11 cellular contexts compared by ENCODE assay signal in genomic region chr3:63927623-63928280, GRCh38. TPM values are rescaled to one million over a fixed set of nuclear protein-coding genes. Genes with fewer than 3 reads are reported as not detected.
DNase-seq lines count a peak whose midpoint lies in the region; ATAC-seq and TF ChIP-seq lines count a peak whose summit lies in the region.
"Had no signal": no experiment of that assay in that cellular context is flagged by ENCODE, and none has a peak within 500 bp of the region (broad histone marks: within the 10 kb centered on the region; RNA-seq: fewer than 3 reads in every experiment).

No MANE protein-coding gene starts in this region.

- TF ChIP-seq POLR2A in tibial nerve (IDR thresholded peaks at IDR 0.05) (no peak), breast epithelium (IDR thresholded peaks at IDR 0.05) (no peak)

- H3K79me2 ChIP-seq in SU-DHL-6 (ENCODE audit: insufficient read depth, low read length), result peaks cover 59% of the 10 kb centered on the region

- intact Hi-C loops in breast epithelium (cut with DNase I; ENCODE audit: low total_unique reads), result no loop called here
- intact Hi-C loops in activated CD4-positive, alpha-beta T cell treated with anti-CD3 and anti-CD28 coated beads for 36 hours (cut with DNase I, micrococcal nuclease), result no loop called here

- POLR2A ChIA-PET in activated CD4-positive, alpha-beta T cell treated with anti-CD3 and anti-CD28 coated beads, Interleukin-2, amount 10 ng/mL, durations not matched to agents 7 days and 5 days (lab: Charles Lee), result no interaction called here
- POLR2A ChIA-PET in activated CD4-positive, alpha-beta T cell treated with anti-CD3 and anti-CD28 coated beads for 36 hours (lab: Charles Lee), result interaction anchor here (1.2 kb wide), 1 partner anchor 37 kb away, joined by 3 read pairs; no protein-coding TSS in a partner anchor

- H3F3A ChIP-seq in SU-DHL-6 (ENCODE audit: insufficient read depth), result peaks cover 13% of the 10 kb centered on the region

- TF ChIP-seq CTCF in SU-DHL-6 (IDR thresholded peaks at IDR 0.05; ENCODE audit: insufficient read depth, low read length, poor library complexity, severe bottlenecking) (no peak), tibial nerve (IDR thresholded peaks at IDR 0.05) (no peak), breast epithelium (IDR thresholded peaks at IDR 0.05) (no peak)

- peaks cover 50% of the 10 kb centered on the region for H3K36me3 Mint-ChIP-seq in activated CD4-positive, alpha-beta T cell treated with anti-CD3 and anti-CD28 coated beads, Interleukin-2, amount 10 ng/mL, durations not matched to agents 7 days and 5 days (ENCODE audit: low read depth)
- H3K36me3 Mint-ChIP-seq in activated CD4-positive, alpha-beta T cell treated with anti-CD3 and anti-CD28 coated beads for 36 hours (ENCODE audit: low read depth), result peaks cover 40% of the 10 kb centered on the region

- H3K27me3 ChIP-seq in SU-DHL-6 (ENCODE audit: low read length) (no peaks in the 10 kb centered on the region), tibial nerve (no peaks in the 10 kb centered on the region), breast epithelium (no peaks in the 10 kb centered on the region)

- no peak overlapping the region for H3K4me3 ChIP-seq in SU-DHL-6 (ENCODE audit: insufficient read depth, low read length, poor library complexity, severe bottlenecking)
- no peak overlapping the region for H3K4me3 ChIP-seq in tibial nerve
- H3K4me3 ChIP-seq in breast epithelium, result no peak overlapping the region

- no peak overlapping the region for H2AFZ ChIP-seq in SU-DHL-6 (ENCODE audit: low read depth, low read length, severe bottlenecking)

- peak overlapping the region; percentile 31 for H3K27ac Mint-ChIP-seq in activated CD4-positive, alpha-beta T cell treated with anti-CD3 and anti-CD28 coated beads, Interleukin-2, amount 10 ng/mL, durations not matched to agents 7 days and 5 days
- no peak overlapping the region for H3K27ac Mint-ChIP-seq in activated CD4-positive, alpha-beta T cell treated with anti-CD3 and anti-CD28 coated beads for 36 hours
- H3K27ac Mint-ChIP-seq: activated T-helper 1 cell treated with anti-CD3 and anti-CD28 coated beads, Interleukin-12 subunit alpha, Interleukin-12 subunit beta, Interleukin-2, Interleukin-4 antibody, amounts not matched to agents 30 ng/mL and 10 ng/mL and 1 ng/mL, durations not matched to agents 14 hours and 24 hours and 36 hours had no signal

- H3K27me3 Mint-ChIP-seq in activated CD4-positive, alpha-beta T cell treated with anti-CD3 and anti-CD28 coated beads, Interleukin-2, amount 10 ng/mL, durations not matched to agents 7 days and 5 days, result no peaks in the 10 kb centered on the region
- H3K27me3 Mint-ChIP-seq in activated CD4-positive, alpha-beta T cell treated with anti-CD3 and anti-CD28 coated beads for 36 hours, result no peaks in the 10 kb centered on the region

- H3K27ac ChIP-seq in SU-DHL-6 (ENCODE audit: low read depth, low read length), result peak overlapping the region; percentile 60
- peak overlapping the region in 3 of 4 donors; percentile 14 to 77 (median 61) for H3K27ac ChIP-seq in tibial nerve
- H3K27ac ChIP-seq in breast epithelium, result no peak overlapping the region

- no peaks in the 10 kb centered on the region for H3K9me2 ChIP-seq in SU-DHL-6 (replicated peaks; ENCODE audit: insufficient read depth, low read length)

- peak overlapping the region; percentile 26 for H3K4me2 ChIP-seq in SU-DHL-6 (ENCODE audit: low read depth, low read length, poor library complexity, severe bottlenecking)

- peaks cover 12% of the 10 kb centered on the region; the same call in 1 of the 2 replicates for H4K20me1 ChIP-seq in SU-DHL-6 (ENCODE audit: low read depth, low read length)

- no peak for TF ChIP-seq EP300 in tibial nerve (IDR thresholded peaks at IDR 0.05)

- H3K4me3 Mint-ChIP-seq in activated CD4-positive, alpha-beta T cell treated with anti-CD3 and anti-CD28 coated beads, Interleukin-2, amount 10 ng/mL, durations not matched to agents 7 days and 5 days, result no peak overlapping the region
- H3K4me3 Mint-ChIP-seq in activated CD4-positive, alpha-beta T cell treated with anti-CD3 and anti-CD28 coated beads for 36 hours, result no peak overlapping the region
- H3K4me3 Mint-ChIP-seq: activated T-helper 1 cell treated with anti-CD3 and anti-CD28 coated beads, Interleukin-12 subunit alpha, Interleukin-12 subunit beta, Interleukin-2, Interleukin-4 antibody, amounts not matched to agents 30 ng/mL and 10 ng/mL and 1 ng/mL, durations not matched to agents 14 hours and 24 hours and 36 hours had no signal

- peak; percentile 77 for ATAC-seq in HG03064 (IDR thresholded peaks at IDR 0.05; ENCODE audit: low read depth, unreplicated experiment)
- ATAC-seq in activated CD4-positive, alpha-beta T cell treated with anti-CD3 and anti-CD28 coated beads for 36 hours, result no peak

- CTCF ChIA-PET in activated CD4-positive, alpha-beta T cell treated with anti-CD3 and anti-CD28 coated beads, Interleukin-2, amount 10 ng/mL, durations not matched to agents 7 days and 5 days (lab: Charles Lee), result interaction anchor here (0.6 kb wide), 1 partner anchor 34 kb away, joined by 3 read pairs; no protein-coding TSS in a partner anchor
- CTCF ChIA-PET in activated CD4-positive, alpha-beta T cell treated with anti-CD3 and anti-CD28 coated beads for 36 hours (lab: Charles Lee), result interaction anchor here (0.6 to 0.9 kb wide), 2 partner anchors 14 to 17 kb away, joined by 3 read pairs; no protein-coding TSS in a partner anchor

- H3K9me3 ChIP-seq in SU-DHL-6 (ENCODE audit: insufficient read depth, low read length), result no peaks in the 10 kb centered on the region
- no peaks in the 10 kb centered on the region for H3K9me3 ChIP-seq in tibial nerve
- H3K9me3 ChIP-seq in breast epithelium, result no peaks in the 10 kb centered on the region

- H3K4me1 ChIP-seq in tibial nerve (peaks cover 0 to 33% (median 9%) of the 10 kb centered on the region in 4 donors), breast epithelium (no peaks in the 10 kb centered on the region)

- H3K36me3 ChIP-seq in SU-DHL-6 (ENCODE audit: low read length) (peaks cover 4% of the 10 kb centered on the region; the same call in 1 of the 2 replicates), tibial nerve (peaks cover 0 to 23% (median 0%) of the 10 kb centered on the region in 3 donors), breast epithelium (no peaks in the 10 kb centered on the region)

- no peak overlapping the region for H3K9ac ChIP-seq in SU-DHL-6 (ENCODE audit: low read length)

- no peak for DNase-seq in activated CD4-positive, alpha-beta T cell treated with anti-CD3 and anti-CD28 coated beads, Interleukin-2, amount 10 ng/mL, durations not matched to agents 7 days and 5 days
- no peak for DNase-seq in activated CD4-positive, alpha-beta T cell treated with anti-CD3 and anti-CD28 coated beads, Interleukin-2, amount 50 U/mL, for 1 hour
- DNase-seq in tibial nerve (ENCODE audit: low spot score in 2 of 2), result no peak
- DNase-seq in breast epithelium (ENCODE audit: low spot score in 2 of 2), result no peak
- no peak for DNase-seq in activated CD4-positive, alpha-beta T cell treated with anti-CD3 and anti-CD28 coated beads for 36 hours
- DNase-seq in NCI-H526 (lab: John Stamatoyannopoulos, UW), result no peak

- no peaks in the 10 kb centered on the region for H3K9me3 Mint-ChIP-seq in activated CD4-positive, alpha-beta T cell treated with anti-CD3 and anti-CD28 coated beads, Interleukin-2, amount 10 ng/mL, durations not matched to agents 7 days and 5 days
- no peaks in the 10 kb centered on the region for H3K9me3 Mint-ChIP-seq in activated CD4-positive, alpha-beta T cell treated with anti-CD3 and anti-CD28 coated beads for 36 hours (ENCODE audit: low read depth)
- H3K9me3 Mint-ChIP-seq: activated T-helper 1 cell treated with anti-CD3 and anti-CD28 coated beads, Interleukin-12 subunit alpha, Interleukin-12 subunit beta, Interleukin-2, Interleukin-4 antibody, amounts not matched to agents 30 ng/mL and 10 ng/mL and 1 ng/mL, durations not matched to agents 14 hours and 24 hours and 36 hours had no signal

- H3K4me1 Mint-ChIP-seq in activated CD4-positive, alpha-beta T cell treated with anti-CD3 and anti-CD28 coated beads, Interleukin-2, amount 10 ng/mL, durations not matched to agents 7 days and 5 days, result peaks cover 22% of the 10 kb centered on the region
- peaks cover 22% of the 10 kb centered on the region for H3K4me1 Mint-ChIP-seq in activated CD4-positive, alpha-beta T cell treated with anti-CD3 and anti-CD28 coated beads for 36 hours

- 40 to 43% methylated on average over 6 of the region's 6 CpGs for WGBS in tibial nerve, 2 donors

RNA-seq across cellular contexts. Expression of gene SCAANT1, which starts 15.6 kb away (rescaled TPM):
- total RNA-seq in activated CD4-positive, alpha-beta T cell treated with anti-CD3 and anti-CD28 coated beads, Interleukin-2, amount 10 ng/mL, durations not matched to agents 7 days and 5 days, result not detected
- not detected for total RNA-seq in tibial nerve
- not detected for total RNA-seq in breast epithelium
- not detected for total RNA-seq in activated CD4-positive, alpha-beta T cell treated with anti-CD3 and anti-CD28 coated beads for 36 hours
- total RNA-seq: A172; activated T-helper 1 cell treated with anti-CD3 and anti-CD28 coated beads, Interleukin-12 subunit alpha, Interleukin-12 subunit beta, Interleukin-2, Interleukin-4 antibody, amounts not matched to agents 30 ng/mL and 10 ng/mL and 1 ng/mL, durations not matched to agents 14 hours and 24 hours and 36 hours; left lobe of liver had no signal

Comparison
In these comparisons a context has a peak if more than half of its experiments do, and no peak if none do; other contexts are left out.
1. H3K27ac ChIP-seq: peak in SU-DHL-6 (single experiment) and tibial nerve (3 of 4); none in breast epithelium (0 of 2).